In the genomic region with DNA sequence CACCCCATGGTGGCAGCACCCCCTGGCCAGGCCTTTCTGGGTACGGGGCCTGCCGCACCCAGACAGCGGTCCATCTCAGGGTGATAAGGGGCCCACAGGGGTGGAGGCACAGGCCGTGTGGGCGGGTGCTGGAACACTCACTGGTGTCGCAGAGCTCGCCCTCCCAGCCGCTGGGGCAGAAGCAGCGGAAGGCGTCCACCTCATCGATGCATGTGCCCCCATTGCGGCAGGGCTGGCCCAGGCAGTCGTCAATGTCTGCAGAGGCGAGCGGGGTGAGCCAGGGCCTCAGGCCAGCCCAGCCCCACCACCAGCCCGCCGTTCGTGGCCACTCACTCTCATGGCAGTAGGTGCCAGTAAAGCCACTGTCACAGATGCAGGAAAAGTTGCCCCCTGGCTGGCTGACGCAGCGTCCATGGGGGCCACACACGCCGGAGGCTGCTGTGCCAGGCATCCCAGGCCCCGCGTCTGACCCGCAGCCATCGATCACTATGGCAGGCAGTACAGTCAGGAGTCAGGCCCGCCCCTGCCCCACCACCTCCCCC, we compare ENCODE assay signal across 21 cellular contexts. TPM values are rescaled to one million over a fixed set of nuclear protein-coding genes. Genes with fewer than 3 reads are reported as not detected.
DNase-seq lines count a peak whose midpoint lies in the region; ATAC-seq and TF ChIP-seq lines count a peak whose summit lies in the region.
"Had no signal": no experiment of that assay in that cellular context is flagged by ENCODE, and none has a peak within 500 bp of the region (broad histone marks: within the 10 kb centered on the region; RNA-seq: fewer than 3 reads in every experiment).

No MANE protein-coding gene starts in this region.

- CTCF ChIA-PET in activated CD4-positive, alpha-beta T cell treated with anti-CD3 and anti-CD28 coated beads for 36 hours (lab: Charles Lee): no interaction called here

- in situ Hi-C loops in GM13977 (cut with MboI; ENCODE audit: low pct_unique_long_range_greater_than_20kb, low sequenced_read_pairs, unreplicated experiment): no loop called here

- WGBS in endodermal cell (ENCODE audit: insufficient coverage in 1 of 2, insufficient read length in 1 of 2), 2 experiments: 94 to 96% methylated on average over 18 to 26 of the region's 27 CpGs

- no peak for ATAC-seq in activated CD4-positive, alpha-beta T cell treated with anti-CD3 and anti-CD28 coated beads for 36 hours
- ATAC-seq in lower lobe of right lung: no peak

- no peaks in the 10 kb centered on the region for H3K4me1 ChIP-seq in endodermal cell (ENCODE audit: control insufficient read depth, insufficient read depth, low read length)
- H3K4me1 ChIP-seq in lower lobe of right lung: peaks cover 5% of the 10 kb centered on the region

- H3K36me3 ChIP-seq in endodermal cell (ENCODE audit: control insufficient read depth, insufficient read depth, low read length) (no peaks in the 10 kb centered on the region), lower lobe of right lung (peaks cover 24% of the 10 kb centered on the region)

- no peak overlapping the region for H3K9ac ChIP-seq in endodermal cell (ENCODE audit: extremely low read depth, low read length, poor library complexity, severe bottlenecking)

- H3K27me3 ChIP-seq in endodermal cell (ENCODE audit: control insufficient read depth, insufficient read depth, low read length, poor library complexity, severe bottlenecking): no peaks in the 10 kb centered on the region
- H3K27me3 ChIP-seq in lower lobe of right lung (ENCODE audit: low read depth): no peaks in the 10 kb centered on the region

- no peaks in the 10 kb centered on the region for H3K9me3 Mint-ChIP-seq in activated CD4-positive, alpha-beta T cell treated with anti-CD3 and anti-CD28 coated beads for 36 hours (ENCODE audit: low read depth)
- no peaks in the 10 kb centered on the region for H3K9me3 Mint-ChIP-seq in endodermal cell
- H3K9me3 Mint-ChIP-seq: CD8-positive, alpha-beta memory T cell had no signal

- H3K9me3 ChIP-seq in endodermal cell (ENCODE audit: control insufficient read depth, low read length) (no peaks in the 10 kb centered on the region), lower lobe of right lung (no peaks in the 10 kb centered on the region)

- H3K27ac ChIP-seq in endodermal cell (ENCODE audit: low read depth, low read length) (no peak overlapping the region), lower lobe of right lung (no peak overlapping the region)
- H3K27ac ChIP-seq: 22Rv1, C4-2B had no signal

- H3K27ac Mint-ChIP-seq in activated CD4-positive, alpha-beta T cell treated with anti-CD3 and anti-CD28 coated beads for 36 hours: no peak overlapping the region
- H3K27ac Mint-ChIP-seq in endodermal cell: no peak overlapping the region
- H3K27ac Mint-ChIP-seq: CD8-positive, alpha-beta memory T cell had no signal

- intact Hi-C loops in activated CD4-positive, alpha-beta T cell treated with anti-CD3 and anti-CD28 coated beads for 36 hours (cut with DNase I, micrococcal nuclease): no loop called here
- intact Hi-C loops in lower lobe of right lung (cut with DNase I): no loop called here

- no peaks in the 10 kb centered on the region for H3K27me3 Mint-ChIP-seq in activated CD4-positive, alpha-beta T cell treated with anti-CD3 and anti-CD28 coated beads for 36 hours
- H3K27me3 Mint-ChIP-seq in endodermal cell (ENCODE audit: insufficient read depth): no peaks in the 10 kb centered on the region
- H3K27me3 Mint-ChIP-seq: CD8-positive, alpha-beta memory T cell had no signal

- no peak for TF ChIP-seq CTCF in endodermal cell (conservative IDR thresholded peaks at IDR 0.05)
- no peak for TF ChIP-seq CTCF in lower lobe of right lung (IDR thresholded peaks at IDR 0.05)
- TF ChIP-seq CTCF in GM13977 (IDR thresholded peaks at IDR 0.05; ENCODE audit: extremely low read depth, insufficient read depth, missing control alignments): no peak

- peak; percentile 3 for DNase-seq in activated CD4-positive, alpha-beta T cell treated with anti-CD3 and anti-CD28 coated beads for 36 hours
- DNase-seq in activated CD4-positive, alpha-beta T cell treated with anti-CD3 and anti-CD28 coated beads for 4 hours: no peak
- DNase-seq in 8988T (peak; percentile 31), endodermal cell (peak; percentile 43), lower lobe of right lung (peak; percentile 41), GM13977 (ENCODE audit: low spot score) (no peak), GF-D8 (lab: John Stamatoyannopoulos, UW) (no peak), NCI-H446 (lab: John Stamatoyannopoulos, UW) (no peak)
- DNase-seq: AML-193, Calu3, GDM1, Karpas-422, NCI-H1417, NCI-H1694 treated with DMSO at 0.1 percent for 48 hours, NCI-H446 treated with DMSO at 0.1 percent for 48 hours, NCI-H526 treated with DMSO at 0.1 percent for 48 hours, OCI-M1, SHP77 treated with DMSO at 0.1 percent for 48 hours had no signal

- H3K4me3 Mint-ChIP-seq in activated CD4-positive, alpha-beta T cell treated with anti-CD3 and anti-CD28 coated beads for 36 hours: no peak overlapping the region
- H3K4me3 Mint-ChIP-seq in endodermal cell: no peak overlapping the region
- H3K4me3 Mint-ChIP-seq: CD8-positive, alpha-beta memory T cell had no signal

- H3K4me3 ChIP-seq in endodermal cell (ENCODE audit: low read length): no peak overlapping the region
- no peak overlapping the region for H3K4me3 ChIP-seq in lower lobe of right lung

- POLR2A ChIA-PET in activated CD4-positive, alpha-beta T cell treated with anti-CD3 and anti-CD28 coated beads for 36 hours (lab: Charles Lee): no interaction called here

- H3K36me3 Mint-ChIP-seq in activated CD4-positive, alpha-beta T cell treated with anti-CD3 and anti-CD28 coated beads for 36 hours (ENCODE audit: low read depth): no peaks in the 10 kb centered on the region
- no peaks in the 10 kb centered on the region for H3K36me3 Mint-ChIP-seq in endodermal cell (ENCODE audit: low read depth)
- H3K36me3 Mint-ChIP-seq: CD8-positive, alpha-beta memory T cell had no signal

- no peaks in the 10 kb centered on the region for H3K4me1 Mint-ChIP-seq in activated CD4-positive, alpha-beta T cell treated with anti-CD3 and anti-CD28 coated beads for 36 hours
- no peaks in the 10 kb centered on the region for H3K4me1 Mint-ChIP-seq in endodermal cell
- H3K4me1 Mint-ChIP-seq: CD8-positive, alpha-beta memory T cell had no signal

RNA-seq across cellular contexts. Expression of gene JAG2, which starts 19.9 kb away (rescaled TPM):
- 1 to 10 TPM; 3.2 to 3.6 TPM for total RNA-seq in activated CD4-positive, alpha-beta T cell treated with anti-CD3 and anti-CD28 coated beads for 36 hours
- total RNA-seq in endodermal cell: 1 to 10 TPM; 6.4 TPM
- polyA plus RNA-seq in endodermal cell (2013, experiment 1 of 2): 9.1 TPM
- polyA plus RNA-seq in endodermal cell (2013, experiment 2 of 2): 5.2 TPM
- total RNA-seq in lower lobe of right lung: 29.2 TPM

RNA-seq across cellular contexts. Expression of gene NUDT14, which starts 32.4 kb away (rescaled TPM):
- total RNA-seq in activated CD4-positive, alpha-beta T cell treated with anti-CD3 and anti-CD28 coated beads for 36 hours: 10 to 100 TPM; 12.3 to 13.5 TPM
- total RNA-seq in endodermal cell: 10 to 100 TPM; 43.4 to 59.5 TPM
- 20.9 TPM for polyA plus RNA-seq in endodermal cell (2013, experiment 1 of 2)
- 20.4 TPM for polyA plus RNA-seq in endodermal cell (2013, experiment 2 of 2)
- 54.5 TPM for total RNA-seq in lower lobe of right lung

Comparison
In these comparisons a context has a peak if more than half of its experiments do, and no peak if none do; other contexts are left out.
1. DNase-seq: peak in activated CD4-positive, alpha-beta T cell treated with anti-CD3 and anti-CD28 coated beads for 36 hours (single experiment), 8988T (single experiment), endodermal cell (single experiment) and lower lobe of right lung (single experiment); none in activated CD4-positive, alpha-beta T cell treated with anti-CD3 and anti-CD28 coated beads for 4 hours (0 of 2), GM13977 (single experiment), GF-D8 (single experiment) and NCI-H446 (0 of 2).